ENCODE assay signal across 10 cellular contexts in the genomic region with DNA sequence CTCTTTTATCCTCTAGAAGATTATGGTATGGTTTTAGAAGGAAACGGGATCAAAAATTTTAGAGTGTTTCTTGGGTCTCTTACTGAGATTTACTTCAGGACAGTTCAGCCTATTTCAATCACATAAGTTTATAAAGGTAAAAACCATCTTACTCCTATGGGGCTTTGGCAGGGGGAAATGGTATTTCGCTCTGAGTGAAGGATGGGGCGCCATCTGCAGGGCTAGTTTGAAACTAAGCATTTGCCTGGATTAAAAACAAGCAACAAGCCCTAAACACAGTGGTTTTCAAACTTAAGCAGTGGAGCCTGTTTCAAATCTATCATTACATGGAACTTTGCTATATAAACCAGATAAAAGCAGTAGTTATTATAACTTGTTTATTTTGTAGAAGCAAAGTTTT.
A peak's percentile ranks its signal among the peaks of the same experiment; 100 is the strongest.
DNase-seq lines count a peak whose midpoint lies in the region; ATAC-seq, FAIRE-seq and TF ChIP-seq lines count a peak whose summit lies in the region.
"Had no signal": no experiment of that assay in that cellular context is flagged by ENCODE, and none has a peak within 500 bp of the region (broad histone marks: within the 10 kb centered on the region; RNA-seq: fewer than 3 reads in every experiment).

No MANE protein-coding gene starts in this region.

- no peaks in the 10 kb centered on the region for H3K36me3 Mint-ChIP-seq in GM23338 (ENCODE audit: low read depth)
- H3K36me3 Mint-ChIP-seq in activated T-helper 17 cell treated with anti-CD3 and anti-CD28 coated beads, Interleukin-2, amount 50 U/mL, for 72 hours (ENCODE audit: low read depth): no peaks in the 10 kb centered on the region
- H3K36me3 Mint-ChIP-seq: naive B cell had no signal

- no peaks in the 10 kb centered on the region for H3F3A ChIP-seq in GM23338 (replicated peaks; ENCODE audit: low read depth)

- H3K36me3 ChIP-seq in GM23338 (ENCODE audit: insufficient read depth): no peaks in the 10 kb centered on the region

- H3K4me3 Mint-ChIP-seq in GM23338: no peak overlapping the region
- no peak overlapping the region for H3K4me3 Mint-ChIP-seq in activated T-helper 17 cell treated with anti-CD3 and anti-CD28 coated beads, Interleukin-2, amount 50 U/mL, for 72 hours
- H3K4me3 Mint-ChIP-seq: naive B cell, T-helper 17 cell had no signal

- no peak for FAIRE-seq in D721Med (lab: Jason Lieb, UNC)
- FAIRE-seq: urothelium cell line had no signal

- H3K4me3 ChIP-seq in GM23338: no peak overlapping the region

- no peak overlapping the region for H3K4me2 ChIP-seq in GM23338

- H2AFZ ChIP-seq in GM23338: no peak overlapping the region

- no peak overlapping the region for H3K27ac Mint-ChIP-seq in GM23338
- no peak overlapping the region for H3K27ac Mint-ChIP-seq in activated T-helper 17 cell treated with anti-CD3 and anti-CD28 coated beads, Interleukin-2, amount 50 U/mL, for 72 hours
- H3K27ac Mint-ChIP-seq: naive B cell, T-helper 17 cell had no signal

- peak; percentile 34; the same call in 1 of the 3 replicates for ATAC-seq in GM23338
- no peak for ATAC-seq in GM18873 (IDR thresholded peaks at IDR 0.05; ENCODE audit: low FRiP score, unreplicated experiment)
- ATAC-seq in activated T-helper 17 cell treated with anti-CD3 and anti-CD28 coated beads, Interleukin-2, amount 50 U/mL, for 72 hours (replicated peaks): no peak
- ATAC-seq: T-helper 17 cell had no signal

- no peaks in the 10 kb centered on the region for H3K79me2 ChIP-seq in GM23338 (replicated peaks; ENCODE audit: insufficient read depth)

- no peaks in the 10 kb centered on the region for H3K4me1 ChIP-seq in GM23338 (ENCODE audit: insufficient read depth)

- no peaks in the 10 kb centered on the region for H3K9me3 Mint-ChIP-seq in GM23338
- no peaks in the 10 kb centered on the region for H3K9me3 Mint-ChIP-seq in activated T-helper 17 cell treated with anti-CD3 and anti-CD28 coated beads, Interleukin-2, amount 50 U/mL, for 72 hours

- no peaks in the 10 kb centered on the region for H3K27me3 ChIP-seq in GM23338 (ENCODE audit: insufficient read depth)

- no peaks in the 10 kb centered on the region for H3K9me2 ChIP-seq in GM23338 (ENCODE audit: insufficient read depth)

- TF ChIP-seq CTCF in D721Med (IDR thresholded peaks at IDR 0.05; ENCODE audit: insufficient read depth, missing control alignments) (peak; percentile 30), GM23338 (conservative IDR thresholded peaks at IDR 0.05; ENCODE audit: low read depth in 2 of 2) (peak; percentile 61 to 67)

- no peaks in the 10 kb centered on the region for H3K4me1 Mint-ChIP-seq in GM23338
- no peaks in the 10 kb centered on the region for H3K4me1 Mint-ChIP-seq in activated T-helper 17 cell treated with anti-CD3 and anti-CD28 coated beads, Interleukin-2, amount 50 U/mL, for 72 hours
- H3K4me1 Mint-ChIP-seq: naive B cell, T-helper 17 cell had no signal

- DNase-seq in D721Med (ENCODE audit: insufficient read length, low spot score) (no peak), GM23338 (ENCODE audit: low spot score) (peak; percentile 61), OCI-M1 (lab: John Stamatoyannopoulos, UW) (peak; percentile 73), iPS-NIHi11 (ENCODE audit: low spot score) (peak; percentile 3), CD1c-positive myeloid dendritic cell (ENCODE audit: extremely low spot score) (no peak)
- DNase-seq: naive B cell, T-helper 17 cell had no signal

- H4K20me1 ChIP-seq in GM23338 (replicated peaks; ENCODE audit: insufficient read depth): no peaks in the 10 kb centered on the region

- H3K27ac ChIP-seq in GM23338 (ENCODE audit: low read depth): no peak overlapping the region

- no peaks in the 10 kb centered on the region for H3K27me3 Mint-ChIP-seq in GM23338 (ENCODE audit: insufficient read depth, low read depth, poor library complexity)
- no peaks in the 10 kb centered on the region for H3K27me3 Mint-ChIP-seq in activated T-helper 17 cell treated with anti-CD3 and anti-CD28 coated beads, Interleukin-2, amount 50 U/mL, for 72 hours
- H3K27me3 Mint-ChIP-seq: naive B cell, T-helper 17 cell had no signal

TF ChIP-seq in GM23338, 12 proteins besides CTCF, POLR2A, EP300 and RAD21:
- no peak for TF ChIP-seq NANOG (IDR thresholded peaks at IDR 0.05; ENCODE audit: borderline replicate concordance)
- TF ChIP-seq STAT1 (IDR thresholded peaks at IDR 0.05; ENCODE audit: unreplicated experiment): no peak
- TF ChIP-seq, protein P1, sequence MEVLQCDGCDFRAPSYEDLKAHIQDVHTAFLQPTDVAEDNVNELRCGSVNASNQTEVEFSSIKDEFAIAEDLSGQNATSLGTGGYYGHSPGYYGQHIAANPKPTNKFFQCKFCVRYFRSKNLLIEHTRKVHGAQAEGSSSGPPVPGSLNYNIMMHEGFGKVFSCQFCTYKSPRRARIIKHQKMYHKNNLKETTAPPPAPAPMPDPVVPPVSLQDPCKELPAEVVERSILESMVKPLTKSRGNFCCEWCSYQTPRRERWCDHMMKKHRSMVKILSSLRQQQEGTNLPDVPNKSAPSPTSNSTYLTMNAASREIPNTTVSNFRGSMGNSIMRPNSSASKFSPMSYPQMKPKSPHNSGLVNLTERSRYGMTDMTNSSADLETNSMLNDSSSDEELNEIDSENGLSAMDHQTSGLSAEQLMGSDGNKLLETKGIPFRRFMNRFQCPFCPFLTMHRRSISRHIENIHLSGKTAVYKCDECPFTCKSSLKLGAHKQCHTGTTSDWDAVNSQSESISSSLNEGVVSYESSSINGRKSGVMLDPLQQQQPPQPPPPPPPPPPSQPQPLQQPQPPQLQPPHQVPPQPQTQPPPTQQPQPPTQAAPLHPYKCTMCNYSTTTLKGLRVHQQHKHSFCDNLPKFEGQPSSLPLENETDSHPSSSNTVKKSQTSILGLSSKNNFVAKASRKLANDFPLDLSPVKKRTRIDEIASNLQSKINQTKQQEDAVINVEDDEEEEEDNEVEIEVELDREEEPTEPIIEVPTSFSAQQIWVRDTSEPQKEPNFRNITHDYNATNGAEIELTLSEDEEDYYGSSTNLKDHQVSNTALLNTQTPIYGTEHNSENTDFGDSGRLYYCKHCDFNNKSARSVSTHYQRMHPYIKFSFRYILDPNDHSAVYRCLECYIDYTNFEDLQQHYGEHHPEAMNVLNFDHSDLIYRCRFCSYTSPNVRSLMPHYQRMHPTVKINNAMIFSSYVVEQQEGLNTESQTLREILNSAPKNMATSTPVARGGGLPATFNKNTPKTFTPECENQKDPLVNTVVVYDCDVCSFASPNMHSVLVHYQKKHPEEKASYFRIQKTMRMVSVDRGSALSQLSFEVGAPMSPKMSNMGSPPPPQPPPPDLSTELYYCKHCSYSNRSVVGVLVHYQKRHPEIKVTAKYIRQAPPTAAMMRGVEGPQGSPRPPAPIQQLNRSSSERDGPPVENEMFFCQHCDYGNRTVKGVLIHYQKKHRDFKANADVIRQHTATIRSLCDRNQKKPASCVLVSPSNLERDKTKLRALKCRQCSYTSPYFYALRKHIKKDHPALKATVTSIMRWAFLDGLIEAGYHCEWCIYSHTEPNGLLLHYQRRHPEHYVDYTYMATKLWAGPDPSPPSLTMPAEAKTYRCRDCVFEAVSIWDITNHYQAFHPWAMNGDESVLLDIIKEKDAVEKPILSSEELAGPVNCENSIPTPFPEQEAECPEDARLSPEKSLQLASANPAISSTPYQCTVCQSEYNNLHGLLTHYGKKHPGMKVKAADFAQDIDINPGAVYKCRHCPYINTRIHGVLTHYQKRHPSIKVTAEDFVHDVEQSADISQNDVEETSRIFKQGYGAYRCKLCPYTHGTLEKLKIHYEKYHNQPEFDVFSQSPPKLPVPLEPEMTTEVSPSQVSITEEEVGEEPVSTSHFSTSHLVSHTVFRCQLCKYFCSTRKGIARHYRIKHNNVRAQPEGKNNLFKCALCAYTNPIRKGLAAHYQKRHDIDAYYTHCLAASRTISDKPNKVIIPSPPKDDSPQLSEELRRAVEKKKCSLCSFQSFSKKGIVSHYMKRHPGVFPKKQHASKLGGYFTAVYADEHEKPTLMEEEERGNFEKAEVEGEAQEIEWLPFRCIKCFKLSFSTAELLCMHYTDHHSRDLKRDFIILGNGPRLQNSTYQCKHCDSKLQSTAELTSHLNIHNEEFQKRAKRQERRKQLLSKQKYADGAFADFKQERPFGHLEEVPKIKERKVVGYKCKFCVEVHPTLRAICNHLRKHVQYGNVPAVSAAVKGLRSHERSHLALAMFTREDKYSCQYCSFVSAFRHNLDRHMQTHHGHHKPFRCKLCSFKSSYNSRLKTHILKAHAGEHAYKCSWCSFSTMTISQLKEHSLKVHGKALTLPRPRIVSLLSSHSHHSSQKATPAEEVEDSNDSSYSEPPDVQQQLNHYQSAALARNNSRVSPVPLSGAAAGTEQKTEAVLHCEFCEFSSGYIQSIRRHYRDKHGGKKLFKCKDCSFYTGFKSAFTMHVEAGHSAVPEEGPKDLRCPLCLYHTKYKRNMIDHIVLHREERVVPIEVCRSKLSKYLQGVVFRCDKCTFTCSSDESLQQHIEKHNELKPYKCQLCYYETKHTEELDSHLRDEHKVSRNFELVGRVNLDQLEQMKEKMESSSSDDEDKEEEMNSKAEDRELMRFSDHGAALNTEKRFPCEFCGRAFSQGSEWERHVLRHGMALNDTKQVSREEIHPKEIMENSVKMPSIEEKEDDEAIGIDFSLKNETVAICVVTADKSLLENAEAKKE (CRISPR knock-in tag; IDR thresholded peaks at IDR 0.05): no peak
- TF ChIP-seq EZH2 (IDR thresholded peaks at IDR 0.05; ENCODE audit: low read depth, unreplicated experiment): no peak
- no peak for TF ChIP-seq ZNF331 (CRISPR knock-in tag; IDR thresholded peaks at IDR 0.05; ENCODE audit: low read depth)
- TF ChIP-seq, protein P2, sequence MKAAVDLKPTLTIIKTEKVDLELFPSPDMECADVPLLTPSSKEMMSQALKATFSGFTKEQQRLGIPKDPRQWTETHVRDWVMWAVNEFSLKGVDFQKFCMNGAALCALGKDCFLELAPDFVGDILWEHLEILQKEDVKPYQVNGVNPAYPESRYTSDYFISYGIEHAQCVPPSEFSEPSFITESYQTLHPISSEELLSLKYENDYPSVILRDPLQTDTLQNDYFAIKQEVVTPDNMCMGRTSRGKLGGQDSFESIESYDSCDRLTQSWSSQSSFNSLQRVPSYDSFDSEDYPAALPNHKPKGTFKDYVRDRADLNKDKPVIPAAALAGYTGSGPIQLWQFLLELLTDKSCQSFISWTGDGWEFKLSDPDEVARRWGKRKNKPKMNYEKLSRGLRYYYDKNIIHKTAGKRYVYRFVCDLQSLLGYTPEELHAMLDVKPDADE (IDR thresholded peaks at IDR 0.05): no peak
- TF ChIP-seq EZH2phosphoT487 (IDR thresholded peaks at IDR 0.05; ENCODE audit: unreplicated experiment): no peak

Comparison
In these comparisons a context has a peak if more than half of its experiments do, and no peak if none do; other contexts are left out.
1. DNase-seq: peak in GM23338 (single experiment), OCI-M1 (single experiment) and iPS-NIHi11 (single experiment); none in D721Med (single experiment) and CD1c-positive myeloid dendritic cell (single experiment).